In the genomic region with DNA sequence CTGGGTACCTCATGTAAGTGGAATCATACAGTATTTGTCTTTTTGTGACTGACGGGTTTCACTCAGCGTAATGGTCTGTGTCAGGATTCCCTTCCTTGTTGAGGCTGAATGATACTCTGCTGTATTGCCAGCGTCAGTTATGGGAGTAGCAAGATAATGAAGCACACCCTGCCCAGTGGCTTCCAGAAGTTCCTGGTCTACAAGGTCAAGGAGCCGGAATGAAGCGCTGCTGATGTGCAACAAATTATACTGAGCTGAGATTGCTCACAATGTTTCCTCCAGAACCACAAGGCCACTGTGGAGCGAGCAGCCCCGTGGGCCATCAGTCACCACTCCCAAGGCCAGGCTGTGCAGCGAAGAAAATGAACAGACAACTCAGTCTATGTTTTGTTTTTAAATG, we compare ENCODE assay signal across 1 cellular context.
A peak's percentile ranks its signal among the peaks of the same experiment; 100 is the strongest.
TF ChIP-seq lines count a peak whose summit lies in the region.

No MANE protein-coding gene starts in this region.

TF ChIP-seq in K562, 482 proteins besides CTCF, POLR2A, EP300 and RAD21:
- TF ChIP-seq HNRNPLL (IDR thresholded peaks at IDR 0.05; ENCODE audit: low read depth, low read length, poor library complexity, severe bottlenecking) (no peak), ZSCAN29 (IDR thresholded peaks at IDR 0.05) (0 out of 2 replicates have a peak, but pooled peaks have one; percentile 49)
